9 cellular contexts compared by ENCODE assay signal in the genomic region with DNA sequence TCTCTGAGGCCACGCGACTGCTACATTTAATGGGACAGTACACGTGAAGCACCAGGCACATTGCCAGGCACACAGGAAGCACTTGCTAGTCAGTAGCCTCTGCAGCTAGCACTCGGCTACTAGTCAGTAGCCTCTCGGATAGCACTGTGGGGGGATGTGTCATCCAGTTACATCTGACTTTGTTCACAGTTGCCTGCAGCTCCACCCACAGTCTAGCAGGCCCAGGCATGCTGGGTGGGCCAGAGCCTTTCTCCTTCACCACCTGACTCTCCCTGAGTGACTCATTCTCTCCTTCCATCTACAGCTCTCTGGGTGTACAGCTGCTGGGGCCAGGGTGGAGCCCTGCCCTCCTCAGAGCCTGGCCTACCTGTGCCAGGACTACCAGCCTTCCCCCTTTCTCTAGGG. TPM values are rescaled to one million over a fixed set of nuclear protein-coding genes. Genes with fewer than 3 reads are reported as not detected.
DNase-seq lines count a peak whose midpoint lies in the region; ATAC-seq, FAIRE-seq and TF ChIP-seq lines count a peak whose summit lies in the region.
"Had no signal": no experiment of that assay in that cellular context is flagged by ENCODE, and none has a peak within 500 bp of the region (broad histone marks: within the 10 kb centered on the region; RNA-seq: fewer than 3 reads in every experiment).

No MANE protein-coding gene starts in this region.

- 87 to 89% methylated on average over 3 to 5 of the region's 5 CpGs for WGBS in upper lobe of left lung, 2 donors

- in situ Hi-C loops in astrocyte of the spinal cord (cut with HindIII; ENCODE audit: low sequenced_read_pairs): no loop called here

- peak; percentile 69 for DNase-seq in GM12891 (ENCODE audit: insufficient read length, low spot score)
- DNase-seq in NOMO-1 treated with dmso at 0.1 percent for 144 hours (lab: John Stamatoyannopoulos, UW; ENCODE audit: unreplicated experiment): peak; percentile 49
- peak; percentile 96 for DNase-seq in astrocyte of the spinal cord (ENCODE audit: low read depth, low spot score)
- peak; percentile 52 to 70 (median 64) for DNase-seq in mucosa of descending colon
- peak in 1 of 2 donors; percentile 54 for DNase-seq in upper lobe of left lung
- no peak for DNase-seq in cerebellum (ENCODE audit: low spot score)

- no peaks in the 10 kb centered on the region for H3K27me3 ChIP-seq in upper lobe of left lung

- H3K4me1 ChIP-seq in mucosa of descending colon (ENCODE audit: low read depth) (peaks cover 32% of the 10 kb centered on the region), upper lobe of left lung (peaks cover 0 to 3% (median 1%) of the 10 kb centered on the region in 4 donors)

- H3K4me3 ChIP-seq in astrocyte of the spinal cord (ENCODE audit: low read depth, low read length) (no peak overlapping the region), mucosa of descending colon (no peak overlapping the region), upper lobe of left lung (no peak overlapping the region)

- intact Hi-C loops in mucosa of descending colon (cut with DNase I, micrococcal nuclease): no loop called here

- H3K27ac ChIP-seq in upper lobe of left lung: peak overlapping the region in 2 of 4 donors; percentile 21 to 42
- H3K27ac ChIP-seq: VCaP had no signal

- peaks cover 4% of the 10 kb centered on the region for H3K36me3 ChIP-seq in mucosa of descending colon (ENCODE audit: low read depth)
- peaks cover 0 to 20% (median 4%) of the 10 kb centered on the region in 4 donors for H3K36me3 ChIP-seq in upper lobe of left lung

- TF ChIP-seq CTCF in astrocyte of the spinal cord (IDR thresholded peaks at IDR 0.05; ENCODE audit: low read depth, low read length) (no peak), mucosa of descending colon (IDR thresholded peaks at IDR 0.05) (no peak), upper lobe of left lung (IDR thresholded peaks at IDR 0.05) (no peak)

- H3K9me3 ChIP-seq in mucosa of descending colon (no peaks in the 10 kb centered on the region), upper lobe of left lung (no peaks in the 10 kb centered on the region)

- no peak for TF ChIP-seq EP300 in upper lobe of left lung (IDR thresholded peaks at IDR 0.05)

- ATAC-seq in HG03280 (IDR thresholded peaks at IDR 0.05; ENCODE audit: unreplicated experiment): peak; percentile 65
- peak; percentile 93 for ATAC-seq in mucosa of descending colon
- ATAC-seq in upper lobe of left lung (ENCODE audit: low FRiP score in 2 of 2): peak; percentile 44 to 48
- ATAC-seq in GM21529 (IDR thresholded peaks at IDR 0.05; ENCODE audit: unreplicated experiment): no peak

- peak; percentile 85 for FAIRE-seq in GM12891 (lab: Jason Lieb, UNC)

- TF ChIP-seq POLR2A in GM12891 (IDR thresholded peaks at IDR 0.05; ENCODE audit: low read depth, low read length) (no peak), upper lobe of left lung (IDR thresholded peaks at IDR 0.05) (no peak)

TF ChIP-seq in GM12891, 5 proteins besides CTCF, POLR2A, EP300 and RAD21:
- no peak for TF ChIP-seq POLR2AphosphoS5 (IDR thresholded peaks at IDR 0.05; ENCODE audit: low read depth, low read length)
- TF ChIP-seq POU2F2 (IDR thresholded peaks at IDR 0.05; ENCODE audit: low read depth, low read length): no peak
- no peak for TF ChIP-seq TAF1 (IDR thresholded peaks at IDR 0.05; ENCODE audit: low read depth, low read length)

RNA-seq across cellular contexts. Expression of gene PTPRF, which starts 51.5 kb away (rescaled TPM):
- 2.8 TPM for polyA plus RNA-seq in GM12891 (2012; ENCODE audit: low read depth, missing spikeins)
- total RNA-seq in mucosa of descending colon: 100 to 1,000 TPM; 355 to 752 (median 384) TPM
- total RNA-seq in upper lobe of left lung: 100 to 1,000 TPM; 133 to 201 (median 171) TPM
- 75.7 TPM for total RNA-seq in cerebellum
